In genomic region chr12:57896437-57897201, GRCh38 we compare ENCODE assay signal across 8 cellular contexts. TPM values are rescaled to one million over a fixed set of nuclear protein-coding genes. Genes with fewer than 3 reads are reported as not detected.
DNase-seq lines count a peak whose midpoint lies in the region; ATAC-seq lines count a peak whose summit lies in the region.

No MANE protein-coding gene starts in this region.

- H3K27ac ChIP-seq in GM23248 (peak overlapping the region; percentile 98), cingulate gyrus (ENCODE audit: low read depth, low read length) (peak overlapping the region; percentile 98), skeletal muscle tissue (ENCODE audit: low read depth, low read length) (peak overlapping the region; percentile 98)

- H3K79me2 ChIP-seq in GM23248 (ENCODE audit: insufficient read depth) = no peaks in the 10 kb centered on the region

- no peaks in the 10 kb centered on the region for H3K9me2 ChIP-seq in GM23248 (ENCODE audit: insufficient read depth)

- H3K9me3 ChIP-seq in GM23248 (ENCODE audit: low read depth) (no peaks in the 10 kb centered on the region), skeletal muscle tissue (ENCODE audit: control insufficient read depth in 3 of 3, low read length in 3 of 3) (no peaks in the 10 kb centered on the region)

- in situ Hi-C loops in ACHN (cut with HindIII; ENCODE audit: low pct_ligation_motif_present, low pct_unique_long_range_greater_than_20kb, low sequenced_read_pairs) (no loop called here), GM23248 (cut with MboI) (no loop called here)

- H4K20me1 ChIP-seq in GM23248 (ENCODE audit: insufficient read depth) = no peaks in the 10 kb centered on the region

- no peak for ATAC-seq in HG03432 (IDR thresholded peaks at IDR 0.05; ENCODE audit: unreplicated experiment)

- H3K4me3 ChIP-seq in GM23248 (peak overlapping the region; percentile 65), skeletal muscle tissue (ENCODE audit: low read length in 3 of 3) (peak overlapping the region; percentile 67 to 77 (median 71))

- peaks cover 52% of the 10 kb centered on the region for H3F3A ChIP-seq in GM23248 (ENCODE audit: insufficient read depth)

- H3K36me3 ChIP-seq in GM23248 (ENCODE audit: low read depth) (no peaks in the 10 kb centered on the region), skeletal muscle tissue (ENCODE audit: control insufficient read depth in 3 of 3, insufficient read depth in 3 of 3, low read length in 3 of 3) (no peaks in the 10 kb centered on the region)

- H3K4me2 ChIP-seq in GM23248 (ENCODE audit: unreplicated experiment) = peak overlapping the region; percentile 78

- peak overlapping the region; percentile 76 for H2AFZ ChIP-seq in GM23248

- H3K9ac ChIP-seq in GM23248 (peak overlapping the region; percentile 86), skeletal muscle tissue (ENCODE audit: low read depth in 1 of 3, low read length in 3 of 3) (peak overlapping the region; percentile 82 to 96 (median 84))

- H3K4me1 ChIP-seq in GM23248 (ENCODE audit: insufficient read depth) (peaks cover 67% of the 10 kb centered on the region), skeletal muscle tissue (ENCODE audit: control insufficient read depth in 3 of 3, insufficient read depth in 3 of 3, low read length in 3 of 3) (peaks cover 69 to 74% (median 72%) of the 10 kb centered on the region in 3 donors)

- DNase-seq in ACHN (peak; percentile 68), GM23248 (peak; percentile 77), RPMI8226 (peak; percentile 32), kidney glomerular epithelial cell (lab: John Stamatoyannopoulos, UW) (peak; percentile 53), NK-92 (lab: John Stamatoyannopoulos, UW; ENCODE audit: unreplicated experiment) (no peak)

- 1% methylated on average over 33 to 50 of the region's 54 CpGs for WGBS in GM23248 (ENCODE audit: low coverage in 1 of 2, low lambda C conversion rate in 2 of 2, missing lambda C conversion rate in 2 of 2), 2 experiments

- H3K27me3 ChIP-seq in GM23248 (replicated peaks; ENCODE audit: insufficient read depth) = no peaks in the 10 kb centered on the region
- no peaks in the 10 kb centered on the region for H3K27me3 ChIP-seq in skeletal muscle tissue (ENCODE audit: control insufficient read depth in 3 of 3, insufficient read depth in 3 of 3, low read length in 3 of 3)

RNA-seq across cellular contexts. Expression of gene ATP23, which starts 44.7 kb away (rescaled TPM):
- total RNA-seq in GM23248 (2014; rRNA removed; shearing (Covaris generic)) = 8.0 and 14.8 TPM in 2 replicates
- polyA plus RNA-seq in GM23248 (2016; fragmentation: Nextera tagmentation; extraction: Ambion mirVana) = 4.3 and 5.7 TPM in 2 replicates
- total RNA-seq in skeletal muscle tissue = 8.9 TPM

RNA-seq across cellular contexts. Expression of gene CTDSP2, which starts 50.1 kb away (rescaled TPM):
- 97.3 and 109 TPM in 2 replicates for total RNA-seq in GM23248 (2014; rRNA removed; shearing (Covaris generic))
- polyA plus RNA-seq in GM23248 (2016; fragmentation: Nextera tagmentation; extraction: Ambion mirVana) = 51.7 and 52.7 TPM in 2 replicates
- 51.1 TPM for total RNA-seq in skeletal muscle tissue
